Comparison of ENCODE assay signal across 13 cellular contexts in the genomic region with DNA sequence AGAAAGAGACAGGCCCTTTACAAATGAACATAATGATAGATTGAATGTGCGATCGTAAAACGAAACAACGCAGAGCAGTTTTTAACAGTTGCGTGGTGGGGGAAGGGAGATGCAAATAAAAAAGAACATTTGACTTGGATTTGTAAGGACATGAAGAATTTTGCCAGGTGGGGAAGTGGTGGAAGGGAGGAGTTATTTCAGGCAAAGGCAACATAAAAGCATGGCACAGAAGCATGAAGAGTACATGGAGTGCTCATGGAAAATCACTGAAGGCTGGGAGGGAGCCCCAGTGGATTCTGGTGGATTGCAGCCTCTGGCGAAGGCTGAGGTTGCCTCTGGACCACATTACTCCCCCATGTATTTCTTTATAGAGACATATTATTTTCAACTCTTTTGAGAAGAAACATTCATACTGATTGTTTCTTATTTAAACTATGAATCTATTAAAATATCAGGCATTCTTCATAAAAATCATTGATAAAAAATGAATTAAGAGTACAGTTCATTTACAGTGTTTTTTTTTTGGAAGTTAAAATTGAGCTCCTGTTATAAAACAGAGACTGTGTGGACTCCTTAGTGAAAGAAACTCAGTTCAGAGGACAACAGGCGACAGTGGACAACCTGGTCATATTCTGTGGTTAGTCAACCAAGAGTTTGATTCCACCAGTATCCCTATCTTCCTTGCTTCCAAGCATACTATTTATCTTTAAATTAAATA. TPM values are rescaled to one million over a fixed set of nuclear protein-coding genes. Genes with fewer than 3 reads are reported as not detected.
DNase-seq lines count a peak whose midpoint lies in the region; ATAC-seq and TF ChIP-seq lines count a peak whose summit lies in the region.
"Had no signal": no experiment of that assay in that cellular context is flagged by ENCODE, and none has a peak within 500 bp of the region (broad histone marks: within the 10 kb centered on the region; RNA-seq: fewer than 3 reads in every experiment).

No MANE protein-coding gene starts in this region.

- H3K27me3 Mint-ChIP-seq in brain, result no peaks in the 10 kb centered on the region

- H3K23ac ChIP-seq in mesendoderm (ENCODE audit: low read length), result no peak overlapping the region

- no peak overlapping the region for H3K4ac ChIP-seq in mesendoderm (ENCODE audit: low read depth, low read length)

- H4K8ac ChIP-seq in mesendoderm (ENCODE audit: low read depth, low read length), result no peak overlapping the region

- TF ChIP-seq POLR2A in vagina (IDR thresholded peaks at IDR 0.05), result no peak

- H3K9me3 ChIP-seq in vagina, result no peaks in the 10 kb centered on the region
- H3K9me3 ChIP-seq: neutrophil had no signal

- WGBS in mesendoderm (ENCODE audit: extremely low coverage, insufficient coverage, low lambda C conversion rate), result no CpG with 5 or more reads among the region's 7 CpGs

- H2BK15ac ChIP-seq in mesendoderm (replicated peaks; ENCODE audit: low read depth), result no peak overlapping the region

- no peak overlapping the region for H3K18ac ChIP-seq in mesendoderm (ENCODE audit: low read length)

- H3K9me3 Mint-ChIP-seq in brain, result peaks cover 0 to 17% (median 13%) of the 10 kb centered on the region in 5 experiments
- H3K9me3 Mint-ChIP-seq: stimulated activated effector memory CD8-positive, alpha-beta T cell treated with anti-CD3 and anti-CD28 coated beads, Interleukin-12 subunit alpha, Interleukin-12 subunit beta, amount 100 ng/mL, for 72 hours had no signal

- no peaks in the 10 kb centered on the region for H3K36me3 ChIP-seq in mesendoderm (ENCODE audit: control insufficient read depth, insufficient read depth, low read length)
- H3K36me3 ChIP-seq in vagina, result no peaks in the 10 kb centered on the region
- H3K36me3 ChIP-seq: neutrophil had no signal

- intact Hi-C loops in vagina (cut with DNase I), result no loop called here

- no peak overlapping the region for H3K4me3 Mint-ChIP-seq in brain
- H3K4me3 Mint-ChIP-seq: activated T-cell treated with anti-CD3 and anti-CD28 coated beads, Interleukin-2, amount 50 U/mL, for 72 hours; stimulated activated effector memory CD8-positive, alpha-beta T cell treated with anti-CD3 and anti-CD28 coated beads, Interleukin-12 subunit alpha, Interleukin-12 subunit beta, amount 100 ng/mL, for 72 hours had no signal

- H3K4me2 ChIP-seq in mesendoderm (ENCODE audit: low read length), result no peak overlapping the region

- H3K27me3 ChIP-seq in mesendoderm (ENCODE audit: insufficient read depth, low read length, poor library complexity) (no peaks in the 10 kb centered on the region), vagina (no peaks in the 10 kb centered on the region)
- H3K27me3 ChIP-seq: neutrophil had no signal

- H3K79me1 ChIP-seq in mesendoderm (ENCODE audit: low read length), result no peaks in the 10 kb centered on the region

- peak overlapping the region; percentile 33 for H3K9ac ChIP-seq in mesendoderm (ENCODE audit: low read length)

- TF ChIP-seq CTCF in brain (conservative IDR thresholded peaks at IDR 0.05), result no peak
- no peak for TF ChIP-seq CTCF in vagina (IDR thresholded peaks at IDR 0.05)

- H3K4me3 ChIP-seq in mesendoderm (ENCODE audit: low read length) (no peak overlapping the region), vagina (no peak overlapping the region)

- ATAC-seq in HG03354 (IDR thresholded peaks at IDR 0.05; ENCODE audit: poor library complexity, severe bottlenecking, unreplicated experiment) (peak; percentile 12), HG02678 (IDR thresholded peaks at IDR 0.05; ENCODE audit: unreplicated experiment) (no peak)
- ATAC-seq: stimulated activated effector memory CD8-positive, alpha-beta T cell treated with anti-CD3 and anti-CD28 coated beads, Interleukin-12 subunit alpha, Interleukin-12 subunit beta, amount 100 ng/mL, for 72 hours had no signal

- no peaks in the 10 kb centered on the region for H3K79me2 ChIP-seq in mesendoderm (ENCODE audit: control insufficient read depth, insufficient read depth, low read length)

- peak overlapping the region; percentile 43 for H3K56ac ChIP-seq in mesendoderm (ENCODE audit: low read length)

- H3K4me1 Mint-ChIP-seq in brain, result peaks cover 51% of the 10 kb centered on the region

- no peak overlapping the region for H4K5ac ChIP-seq in mesendoderm (ENCODE audit: low read length)

- no peak overlapping the region for H2BK5ac ChIP-seq in mesendoderm (ENCODE audit: low read length)

- H2BK120ac ChIP-seq in mesendoderm (ENCODE audit: low read depth, low read length), result no peak overlapping the region

- peaks cover 8% of the 10 kb centered on the region for H3K4me1 ChIP-seq in mesendoderm (ENCODE audit: control insufficient read depth, low read depth, low read length)
- H3K4me1 ChIP-seq in vagina, result peaks cover 43% of the 10 kb centered on the region

- DNase-seq in mesendoderm (no peak), vagina (ENCODE audit: extremely low spot score in 2 of 2) (no peak), CD1c-positive myeloid dendritic cell (ENCODE audit: extremely low spot score) (no peak), NCI-H510A (lab: John Stamatoyannopoulos, UW) (no peak)
- DNase-seq: activated CD4-positive, CD25-positive, alpha-beta regulatory T cell; Calu3; SIG-M5 had no signal

- H3K27ac Mint-ChIP-seq in brain, result peak overlapping the region in 4 of 5 experiments; percentile 4 to 95 (median 67)

- no peak overlapping the region for H2AK5ac ChIP-seq in mesendoderm (ENCODE audit: low read length)

- peaks cover 23% of the 10 kb centered on the region for H3K36me3 Mint-ChIP-seq in brain
- H3K36me3 Mint-ChIP-seq: stimulated activated effector memory CD8-positive, alpha-beta T cell treated with anti-CD3 and anti-CD28 coated beads, Interleukin-12 subunit alpha, Interleukin-12 subunit beta, amount 100 ng/mL, for 72 hours had no signal

- H3K27ac ChIP-seq in mesendoderm (ENCODE audit: low read depth, low read length), result no peak overlapping the region
- H3K27ac ChIP-seq in vagina, result peak overlapping the region; percentile 75
- H3K27ac ChIP-seq: neutrophil had no signal

RNA-seq across cellular contexts. Expression of a gene that starts 57.5 kb away (rescaled TPM):
- 3.2 TPM for polyA plus RNA-seq in brain (ENCODE audit: insufficient read depth, low read depth, low replicate concordance)
- polyA plus RNA-seq in mesendoderm (2013, experiment 1 of 2), result 1.7 TPM
- 2.0 TPM for polyA plus RNA-seq in mesendoderm (2013, experiment 2 of 2)
- total RNA-seq in vagina, result 33.1 TPM
